8 cellular contexts compared by ENCODE assay signal in the genomic region with DNA sequence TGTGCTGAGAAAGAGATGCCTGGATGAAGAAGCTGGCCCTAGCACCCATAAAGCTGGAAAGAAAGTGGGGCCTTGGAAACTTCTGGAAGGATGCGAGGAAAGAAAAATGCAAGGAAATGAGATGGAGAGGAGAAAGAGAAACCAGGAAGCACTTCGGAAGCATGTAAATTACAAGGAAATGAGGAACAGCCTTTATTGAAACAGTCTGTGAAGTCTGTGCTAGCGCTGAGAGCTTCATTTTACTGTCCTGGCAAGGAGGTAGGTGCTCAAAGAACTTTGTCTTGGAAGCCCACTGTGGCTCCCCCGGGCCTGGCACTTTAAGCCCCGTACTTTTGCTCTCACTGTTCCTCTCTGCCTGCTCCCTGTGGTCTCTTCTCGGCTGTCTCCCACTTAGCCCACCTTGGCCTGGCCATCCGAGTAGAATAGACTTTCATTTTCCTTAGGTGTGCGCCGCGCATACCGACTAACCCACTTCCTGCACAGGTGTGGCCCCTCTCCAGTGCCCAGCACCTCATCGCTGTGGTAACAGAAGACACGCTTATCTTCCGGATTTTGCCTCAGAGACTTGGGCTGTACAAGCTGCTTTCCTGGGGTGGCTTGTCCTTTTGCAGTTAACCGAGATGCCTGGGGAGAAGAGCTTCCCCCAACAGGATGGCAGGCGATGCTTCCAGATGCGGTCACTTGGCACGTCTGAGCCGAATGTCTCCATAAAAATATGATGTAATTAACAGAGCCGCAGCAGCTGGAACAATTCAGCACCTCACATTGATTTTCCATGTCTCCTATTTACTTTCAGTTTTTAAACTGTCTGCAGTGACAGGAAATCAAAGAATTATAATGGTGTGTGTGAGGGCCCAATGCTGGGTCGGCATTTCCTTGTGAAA.
DNase-seq lines count a peak whose midpoint lies in the region; ATAC-seq and TF ChIP-seq lines count a peak whose summit lies in the region.

No MANE protein-coding gene starts in this region.

- no peaks in the 10 kb centered on the region for H3K36me3 ChIP-seq in OCI-LY3 (replicated peaks; ENCODE audit: low read depth, low read length)
- H3K36me3 ChIP-seq in colonic mucosa, result no peaks in the 10 kb centered on the region

- peaks cover 23% of the 10 kb centered on the region for H3K4me1 Mint-ChIP-seq in progenitor cell of endocrine pancreas (ENCODE audit: low read depth)

- no peak overlapping the region for H2AFZ ChIP-seq in OCI-LY3 (ENCODE audit: low read depth, low read length)

- no peak overlapping the region for H3K27ac ChIP-seq in OCI-LY3 (ENCODE audit: low read length)
- H3K27ac ChIP-seq in colonic mucosa, result peak overlapping the region; percentile 19

- peak overlapping the region; percentile 33; the same call in 1 of the 2 replicates for H3K4me3 ChIP-seq in OCI-LY3 (ENCODE audit: low read length)
- peak overlapping the region; percentile 36 for H3K4me3 ChIP-seq in colonic mucosa

- no peaks in the 10 kb centered on the region for H3K36me3 Mint-ChIP-seq in progenitor cell of endocrine pancreas (ENCODE audit: insufficient read depth)

- H3K9me3 ChIP-seq in OCI-LY3 (ENCODE audit: insufficient read depth, low read length) (no peaks in the 10 kb centered on the region), colonic mucosa (no peaks in the 10 kb centered on the region)

- H4K20me1 ChIP-seq in OCI-LY3 (ENCODE audit: insufficient read depth, low read length), result no peaks in the 10 kb centered on the region

- intact Hi-C loops in colonic mucosa (cut with DNase I), result no loop called here

- peak overlapping the region; percentile 4 for H3K27ac Mint-ChIP-seq in progenitor cell of endocrine pancreas

- peaks cover 5% of the 10 kb centered on the region; the same call in 1 of the 2 replicates for H3K27me3 ChIP-seq in OCI-LY3 (ENCODE audit: low read depth, low read length)
- H3K27me3 ChIP-seq in colonic mucosa, result no peaks in the 10 kb centered on the region

- H3K9ac ChIP-seq in OCI-LY3 (ENCODE audit: low read length) (no peak overlapping the region), colonic mucosa (ENCODE audit: low read depth in 2 of 2, low read length in 2 of 2) (peak overlapping the region; percentile 52 to 75)

- peaks cover 27% of the 10 kb centered on the region for H3K27me3 Mint-ChIP-seq in progenitor cell of endocrine pancreas

- no peak overlapping the region for H3K4me3 Mint-ChIP-seq in progenitor cell of endocrine pancreas (ENCODE audit: low read depth)

- DNase-seq in GM03348 (ENCODE audit: low spot score), result peak; percentile 59
- peak; percentile 25 for DNase-seq in colonic mucosa
- DNase-seq in progenitor cell of endocrine pancreas (ENCODE audit: low spot score, unreplicated experiment), result no peak
- no peak for DNase-seq in NCI-H446 treated with DMSO at 0.1 percent for 48 hours (lab: John Stamatoyannopoulos, UW)
- DNase-seq in omental fat pad (ENCODE audit: low spot score), result no peak

- H3K79me2 ChIP-seq in OCI-LY3 (ENCODE audit: low read length), result no peaks in the 10 kb centered on the region

- no peaks in the 10 kb centered on the region for H3K9me3 Mint-ChIP-seq in progenitor cell of endocrine pancreas (ENCODE audit: low read depth)

- TF ChIP-seq CTCF in OCI-LY3 (IDR thresholded peaks at IDR 0.05; ENCODE audit: low read depth, low read length), result no peak
- no peak for TF ChIP-seq CTCF in colonic mucosa (IDR thresholded peaks at IDR 0.05)
- TF ChIP-seq CTCF in progenitor cell of endocrine pancreas (IDR thresholded peaks at IDR 0.05; ENCODE audit: unreplicated experiment), result no peak
- no peak for TF ChIP-seq CTCF in omental fat pad (IDR thresholded peaks at IDR 0.05)

- peak overlapping the region; percentile 29 for H3K4me2 ChIP-seq in OCI-LY3 (ENCODE audit: low read length)

- peak; percentile 81 for ATAC-seq in GM21825 (IDR thresholded peaks at IDR 0.05; ENCODE audit: unreplicated experiment)
- no peak for ATAC-seq in GM18870 (IDR thresholded peaks at IDR 0.05; ENCODE audit: unreplicated experiment)
- ATAC-seq in omental fat pad (ENCODE audit: low FRiP score), result no peak

- H3K4me1 ChIP-seq in OCI-LY3 (ENCODE audit: low read length), result no peaks in the 10 kb centered on the region
- no peaks in the 10 kb centered on the region for H3K4me1 ChIP-seq in colonic mucosa

Comparison
In these comparisons a context has a peak if more than half of its experiments do, and no peak if none do; other contexts are left out.
1. DNase-seq: peak in GM03348 (single experiment) and colonic mucosa (single experiment); none in progenitor cell of endocrine pancreas (single experiment), NCI-H446 treated with DMSO at 0.1 percent for 48 hours (single experiment) and omental fat pad (single experiment).